In the genomic region with DNA sequence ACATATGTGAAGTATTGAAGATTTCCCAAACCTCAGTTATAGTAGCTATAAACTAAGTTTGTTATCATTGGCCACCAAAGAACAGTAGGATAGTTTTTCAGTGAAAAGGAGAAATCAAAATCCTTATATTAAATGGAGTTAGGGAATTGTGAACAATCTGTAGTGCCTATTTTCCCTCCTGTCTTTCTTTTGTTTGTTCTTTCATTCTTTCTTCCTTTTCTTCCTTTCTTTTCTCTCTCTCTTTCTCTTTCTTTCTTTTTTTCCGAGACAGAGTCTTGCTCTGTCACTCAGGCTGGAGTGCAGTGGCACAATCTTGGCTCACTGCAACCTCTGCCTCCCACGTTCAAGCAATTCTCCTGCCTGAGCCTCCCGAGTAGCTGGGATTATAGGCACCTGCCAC, we compare ENCODE assay signal across 8 cellular contexts.
"Had no signal": no experiment of that assay in that cellular context is flagged by ENCODE, and none has a peak within 500 bp of the region (broad histone marks: within the 10 kb centered on the region; RNA-seq: fewer than 3 reads in every experiment).

No MANE protein-coding gene starts in this region.

- H3K9ac ChIP-seq: KMS-11 had no signal

- H3K4me2 ChIP-seq: GM23338, KMS-11 had no signal

- H2AFZ ChIP-seq: GM23338 had no signal

- ATAC-seq: GM23338 had no signal

- H3K4me3 Mint-ChIP-seq: GM23338, H9, HFFc6 had no signal

- DNase-seq: H9, HCEC 1CT, HFFc6, IMR-90, KBM-7 had no signal

- H3K4me3 ChIP-seq: GM23338 had no signal

- H3K9me3 Mint-ChIP-seq: GM23338, H9, HFFc6 had no signal

- H3K27ac Mint-ChIP-seq: GM23338, H9, HFFc6 had no signal

- H3K27ac ChIP-seq: HL-60, KMS-11 had no signal
